In genomic region chr16:13081825-13082224, GRCh38 we compare ENCODE assay signal across 27 cellular contexts.
"Had no signal": no experiment of that assay in that cellular context is flagged by ENCODE, and none has a peak within 500 bp of the region (broad histone marks: within the 10 kb centered on the region; RNA-seq: fewer than 3 reads in every experiment).

No MANE protein-coding gene starts in this region.

- DNase-seq: stimulated activated CD4-positive, alpha-beta T cell treated with anti-CD3 and anti-CD28 coated beads, Interleukin-2, amount 100 ng/mL, for 48 hours; stimulated activated CD4-positive, alpha-beta T cell treated with anti-CD3 and anti-CD28 coated beads, Interleukin-4, amount 100 ng/mL, for 1 hour; stimulated activated CD4-positive, alpha-beta T cell treated with anti-CD3 and anti-CD28 coated beads, Interleukin-4, amount 100 ng/mL, for 24 hours; stimulated activated CD4-positive, alpha-beta T cell treated with anti-CD3 and anti-CD28 coated beads, Interleukin-4, amount 100 ng/mL, for 4 hours; stimulated activated CD8-positive, alpha-beta memory T cell treated with anti-CD3 and anti-CD28 coated beads, Interleukin-4, amount 100 ng/mL, for 48 hours; stimulated activated naive B cell treated with anti-CD40 and anti-IgM and Interleukin-4, amounts not matched to agents 10 μg/mL and 1 μg/mL and 100 μg/mL, for 72 hours; stimulated activated naive CD4-positive, alpha-beta T cell; stimulated activated naive CD4-positive, alpha-beta T cell treated with Interleukin-2 at 50 U/mL for 16 hours; stimulated activated naive CD8-positive, alpha-beta T cell treated with anti-CD3 and anti-CD28 coated beads, Interleukin-15, amount 100 ng/mL, for 72 hours; stimulated activated naive CD8-positive, alpha-beta T cell treated with anti-CD3 and anti-CD28 coated beads, Interleukin-15, Interleukin-2, amounts not matched to agents 100 U/mL and 50 U/mL, for 24 hours; stomach; substantia nigra; testis; thyroid gland; tibial artery; transverse colon; trophoblast cell; upper lobe of left lung; upper lobe of right lung; uterus had no signal

- H3K9me3 ChIP-seq: stomach, suprapubic skin, testis, thoracic aorta, thyroid gland, tibial artery, tibial nerve, transverse colon, upper lobe of left lung, upper lobe of right lung, uterus, vagina had no signal

- H3K36me3 ChIP-seq: stomach, suprapubic skin, thoracic aorta, thyroid gland, tibial artery, tibial nerve, transverse colon, upper lobe of left lung, upper lobe of right lung, uterus, vagina had no signal

- FAIRE-seq: urothelium cell line had no signal

- H3K4me3 ChIP-seq: stomach, suprapubic skin, testis, thoracic aorta, thyroid gland, tibial artery, tibial nerve, transverse colon, upper lobe of left lung, upper lobe of right lung, uterus, vagina had no signal

- H3K27ac ChIP-seq: stomach, suprapubic skin, testis, thoracic aorta, thyroid gland, tibial artery, tibial nerve, transverse colon, upper lobe of left lung, upper lobe of right lung, uterus, vagina had no signal

- ATAC-seq: stimulated activated effector memory CD8-positive, alpha-beta T cell treated with anti-CD3 and anti-CD28 coated beads, Interleukin-12 subunit alpha, Interleukin-12 subunit beta, amount 100 ng/mL, for 72 hours; stimulated activated memory B cell treated with anti-CD40 and anti-IgM and Interleukin-4, amounts not matched to agents 10 μg/mL and 1 μg/mL and 100 μg/mL, for 72 hours; stimulated activated naive B cell treated with anti-CD40 and anti-IgM and Interleukin-4, amounts not matched to agents 10 μg/mL and 1 μg/mL and 100 μg/mL, for 72 hours; stimulated activated naive CD8-positive, alpha-beta T cell treated with anti-CD3 and anti-CD28 coated beads, Interleukin-15, amount 100 ng/mL, for 72 hours; stimulated activated naive CD8-positive, alpha-beta T cell treated with anti-CD3 and anti-CD28 coated beads, Interleukin-15, Interleukin-2, amounts not matched to agents 100 U/mL and 50 U/mL, for 24 hours; upper lobe of right lung had no signal

- H3K4me1 ChIP-seq: suprapubic skin, thyroid gland, tibial artery, tibial nerve, transverse colon, upper lobe of left lung, upper lobe of right lung, uterus, vagina had no signal

- H3K27me3 ChIP-seq: stomach, suprapubic skin, testis, thyroid gland, tibial artery, tibial nerve, transverse colon, upper lobe of left lung, upper lobe of right lung, uterus, vagina had no signal
